Comparison of ENCODE assay signal across 17 cellular contexts in the genomic region with DNA sequence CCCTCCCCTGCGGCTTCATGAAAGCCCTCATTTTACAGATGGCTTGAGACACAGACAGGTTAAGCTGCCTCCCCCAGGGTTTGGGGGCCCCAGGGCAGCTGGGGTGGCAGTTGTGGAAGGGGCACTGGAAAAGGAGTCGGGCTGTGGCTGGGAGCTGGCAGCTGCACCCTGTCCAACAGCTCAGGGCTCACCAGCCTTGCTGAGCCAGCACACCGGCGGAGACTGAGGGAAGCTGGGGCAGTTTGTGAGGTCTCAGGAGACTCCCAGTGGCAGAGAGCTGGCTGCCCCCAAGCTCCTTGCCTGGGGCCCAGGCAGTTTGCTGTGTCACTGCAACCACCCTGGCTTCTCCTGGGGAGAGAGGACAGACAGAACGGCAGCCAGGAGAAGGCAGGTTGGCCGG. TPM values are rescaled to one million over a fixed set of nuclear protein-coding genes. Genes with fewer than 3 reads are reported as not detected.
DNase-seq lines count a peak whose midpoint lies in the region; ATAC-seq, FAIRE-seq and TF ChIP-seq lines count a peak whose summit lies in the region.
"Had no signal": no experiment of that assay in that cellular context is flagged by ENCODE, and none has a peak within 500 bp of the region (broad histone marks: within the 10 kb centered on the region; RNA-seq: fewer than 3 reads in every experiment).

No MANE protein-coding gene starts in this region.

- FAIRE-seq in kidney (lab: Jason Lieb, UNC): no peak
- FAIRE-seq: D721Med, G401.6, GM12892, H54 had no signal

- DNase-seq in DMS79 (lab: John Stamatoyannopoulos, UW) (peak; percentile 49), H7 (peak; percentile 41), NCI-H2171 treated with DMSO at 0.1 percent for 48 hours (lab: John Stamatoyannopoulos, UW) (peak; percentile 75), kidney (peak; percentile 42), activated T-cell treated with anti-CD3 and anti-CD28 coated beads for 4 hours (no peak)
- no peak for DNase-seq in central memory CD4-positive, alpha-beta T cell
- DNase-seq: DMS 273 treated with DMSO at 0.1 percent for 48 hours had no signal

- no peak overlapping the region for H3K4me3 ChIP-seq in H7 (ENCODE audit: insufficient read depth, low read depth, low read length)
- no peak overlapping the region for H3K4me3 ChIP-seq in kidney (ENCODE audit: low read length in 2 of 2)
- H3K4me3 ChIP-seq: BLaER1 had no signal

- no peaks in the 10 kb centered on the region for H3K36me3 ChIP-seq in H7 (replicated peaks; ENCODE audit: control insufficient read depth, insufficient read depth, low read length)
- no peaks in the 10 kb centered on the region for H3K36me3 ChIP-seq in kidney (ENCODE audit: control insufficient read depth in 1 of 2, insufficient read depth in 2 of 2, low read length in 2 of 2)
- H3K36me3 ChIP-seq: BLaER1 had no signal

- intact Hi-C loops in kidney (cut with DNase I): no loop called here

- no peaks in the 10 kb centered on the region for H3K27me3 ChIP-seq in H7 (ENCODE audit: control insufficient read depth, insufficient read depth, low read length)
- H3K27me3 ChIP-seq: BLaER1 had no signal

- H3K9me3 ChIP-seq in kidney (ENCODE audit: control insufficient read depth in 1 of 2, low read length in 2 of 2): no peaks in the 10 kb centered on the region
- H3K9me3 ChIP-seq: BLaER1, Caco-2 had no signal

- no peak for ATAC-seq in HG03342 (IDR thresholded peaks at IDR 0.05; ENCODE audit: unreplicated experiment)
- no peak for ATAC-seq in HG03095 (IDR thresholded peaks at IDR 0.05; ENCODE audit: unreplicated experiment)
- ATAC-seq: CD8-positive, alpha-beta T cell had no signal

- H3K4me1 ChIP-seq in kidney (ENCODE audit: control insufficient read depth in 1 of 2, insufficient read depth in 1 of 2, low read depth in 1 of 2, low read length in 2 of 2): no peaks in the 10 kb centered on the region
- H3K4me1 ChIP-seq: Caco-2 had no signal

- TF ChIP-seq CTCF in kidney (IDR thresholded peaks at IDR 0.05; ENCODE audit: borderline replicate concordance, extremely low read depth, insufficient read depth): no peak

- no peak overlapping the region for H3K9ac ChIP-seq in kidney (ENCODE audit: low read length in 2 of 2)
- H3K9ac ChIP-seq: BLaER1 had no signal

- no peak overlapping the region for H3K27ac ChIP-seq in kidney (ENCODE audit: low read depth in 2 of 2, low read length in 2 of 2)
- H3K27ac ChIP-seq: BLaER1, C4-2B had no signal

RNA-seq across cellular contexts. Expression of a gene that starts 34.8 kb away (rescaled TPM):
- 47.1 and 49.6 TPM in 2 replicates for total RNA-seq in H7 (2014; rRNA removed; shearing (Covaris generic))
- total RNA-seq in kidney: 79.7 TPM
- 15.5 TPM for polyA plus RNA-seq in kidney (ENCODE audit: insufficient read depth, low read depth, low replicate concordance)

Comparison
In these comparisons a context has a peak if more than half of its experiments do, and no peak if none do; other contexts are left out.
1. DNase-seq: peak in DMS79 (single experiment), H7 (single experiment), NCI-H2171 treated with DMSO at 0.1 percent for 48 hours (single experiment) and kidney (single experiment); none in activated T-cell treated with anti-CD3 and anti-CD28 coated beads for 4 hours (single experiment) and central memory CD4-positive, alpha-beta T cell (single experiment).